Comparison of ENCODE assay signal across 9 cellular contexts in genomic region chr1:16078925-16079656, GRCh38. TPM values are rescaled to one million over a fixed set of nuclear protein-coding genes. Genes with fewer than 3 reads are reported as not detected.
A peak's percentile ranks its signal among the peaks of the same experiment; 100 is the strongest.
DNase-seq lines count a peak whose midpoint lies in the region; ATAC-seq lines count a peak whose summit lies in the region.
"Had no signal": no experiment of that assay in that cellular context is flagged by ENCODE, and none has a peak within 500 bp of the region (broad histone marks: within the 10 kb centered on the region; RNA-seq: fewer than 3 reads in every experiment).

No MANE protein-coding gene starts in this region.

- peak; percentile 50 for ATAC-seq in HG02798 (IDR thresholded peaks at IDR 0.05; ENCODE audit: poor library complexity, unreplicated experiment)
- peak; percentile 82 for ATAC-seq in left lobe of liver
- no peak for ATAC-seq in GM21619 (IDR thresholded peaks at IDR 0.05; ENCODE audit: unreplicated experiment)

- DNase-seq in DMS 273 treated with DMSO at 0.1 percent for 48 hours (lab: John Stamatoyannopoulos, UW) = peak; percentile 41
- peak; percentile 96 for DNase-seq in NCI-H510A treated with DMSO at 0.1 percent for 48 hours (lab: John Stamatoyannopoulos, UW)
- DNase-seq in activated CD4-positive, alpha-beta T cell treated with anti-CD3 and anti-CD28 coated beads for 4 hours = peak; percentile 67 to 73
- peak; percentile 88 for DNase-seq in cerebellar cortex (ENCODE audit: low spot score)
- peak; percentile 78 for DNase-seq in left lobe of liver (ENCODE audit: low spot score)
- peak; percentile 74 for DNase-seq in stimulated activated CD4-positive, alpha-beta T cell treated with anti-CD3 and anti-CD28 coated beads, Interleukin-4, amount 100 ng/mL, for 1 hour

RNA-seq across cellular contexts. Expression of gene FAM131C, which starts 5.6 kb away (rescaled TPM):
- not detected for total RNA-seq in left lobe of liver

RNA-seq across cellular contexts. Expression of gene CLCNKB, which starts 35.5 kb away (rescaled TPM):
- total RNA-seq in left lobe of liver = not detected
- total RNA-seq: T-helper 1 cell treated with Interleukin-12 subunit alpha and Interleukin-12 subunit beta and Interleukin-4 antibody, amounts not matched to agents 30 ng/mL and 1 ng/mL, for 36 hours had no signal

RNA-seq across cellular contexts. Expression of gene CLCNKA, which starts 57.3 kb away (rescaled TPM):
- 0.08 TPM for total RNA-seq in left lobe of liver
- total RNA-seq: T-helper 1 cell treated with Interleukin-12 subunit alpha and Interleukin-12 subunit beta and Interleukin-4 antibody, amounts not matched to agents 30 ng/mL and 1 ng/mL, for 36 hours had no signal

Comparison
In these comparisons a context has a peak if more than half of its experiments do, and no peak if none do; other contexts are left out.
1. DNase-seq: peak in every context shown above with its lines; median percentile 96 in NCI-H510A treated with DMSO at 0.1 percent for 48 hours; 88 in cerebellar cortex; 78 in left lobe of liver; 74 in stimulated activated CD4-positive, alpha-beta T cell treated with anti-CD3 and anti-CD28 coated beads, Interleukin-4, amount 100 ng/mL, for 1 hour; 70 in activated CD4-positive, alpha-beta T cell treated with anti-CD3 and anti-CD28 coated beads for 4 hours; 41 in DMS 273 treated with DMSO at 0.1 percent for 48 hours.